ENCODE assay signal across 20 cellular contexts in the genomic region with DNA sequence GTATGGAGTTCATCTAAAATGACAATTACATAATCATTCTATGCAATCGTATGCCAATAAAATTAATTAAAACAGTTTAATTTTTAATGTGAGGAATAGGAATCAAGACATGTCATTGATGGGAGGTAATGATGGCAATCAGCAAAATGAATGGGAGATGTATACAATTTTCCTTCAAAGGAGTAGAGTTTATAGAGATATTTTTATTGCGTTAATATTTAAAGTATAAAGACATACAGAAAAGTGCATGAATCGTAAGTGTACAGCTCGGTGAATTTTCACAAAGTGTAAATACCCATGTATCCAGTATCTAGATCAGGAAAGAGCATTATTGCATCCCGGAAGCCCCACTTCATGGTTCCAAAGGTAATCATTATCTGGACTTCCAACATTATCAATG. TPM values are rescaled to one million over a fixed set of nuclear protein-coding genes. Genes with fewer than 3 reads are reported as not detected.
A peak's percentile ranks its signal among the peaks of the same experiment; 100 is the strongest.
DNase-seq lines count a peak whose midpoint lies in the region; ATAC-seq and TF ChIP-seq lines count a peak whose summit lies in the region.
"Had no signal": no experiment of that assay in that cellular context is flagged by ENCODE, and none has a peak within 500 bp of the region (broad histone marks: within the 10 kb centered on the region; RNA-seq: fewer than 3 reads in every experiment).

No MANE protein-coding gene starts in this region.

- POLR2A ChIA-PET in AG04450 (lab: Yijun Ruan, JAX) (interaction anchor here (1.1 to 2.9 kb wide), 2 partner anchors 13 to 27 kb away, joined by 3 to 25 read pairs; partner anchors contain the start of gene SLC25A21), PC-3 (lab: Charles Lee; ENCODE audit: unreplicated experiment) (interaction anchor here (0.6 to 0.7 kb wide), 3 partner anchors 27 to 56 kb away, joined by 3 read pairs; partner anchors contain the start of gene SLC25A21)
- POLR2A ChIA-PET in activated CD4-positive, alpha-beta memory T cell treated with anti-CD3 and anti-CD28 coated beads, Interleukin-2, amount 10 ng/mL, durations not matched to agents 7 days and 5 days (lab: Charles Lee) = no interaction called here

- H2AFZ ChIP-seq in PC-3 (ENCODE audit: low read length) (peak overlapping the region; percentile 84; the same call in 1 of the 2 replicates), neuron (ENCODE audit: low read depth, low read length) (no peak overlapping the region)

- H3K4me2 ChIP-seq in PC-3 (ENCODE audit: low read length) = peak overlapping the region; percentile 97

- BruUV-seq in PC-3 (replicated peaks; lab: Mats Ljungman, UMichigan) = no TSS peak

- no peaks in the 10 kb centered on the region for H3K27me3 ChIP-seq in AG04450 (ENCODE audit: control insufficient read depth, insufficient read depth, low read length)
- H3K27me3 ChIP-seq in PC-3 (ENCODE audit: low read length) = no peaks in the 10 kb centered on the region
- no peaks in the 10 kb centered on the region for H3K27me3 ChIP-seq in esophagus muscularis mucosa
- no peaks in the 10 kb centered on the region for H3K27me3 ChIP-seq in neuron (ENCODE audit: insufficient read depth, low read length)
- H3K27me3 ChIP-seq: BE2C, Peyer's patch had no signal

- no peak for TF ChIP-seq POLR2A in esophagus muscularis mucosa (IDR thresholded peaks at IDR 0.05; ENCODE audit: low read depth)

- no peaks in the 10 kb centered on the region for H4K20me1 ChIP-seq in PC-3 (ENCODE audit: low read length)

- no peaks in the 10 kb centered on the region for H3K9me3 ChIP-seq in AG04450 (ENCODE audit: control insufficient read depth, insufficient read depth, low read length)
- H3K9me3 ChIP-seq in PC-3 (ENCODE audit: low read length) = no peaks in the 10 kb centered on the region
- H3K9me3 ChIP-seq in esophagus muscularis mucosa = no peaks in the 10 kb centered on the region
- H3K9me3 ChIP-seq in neuron (ENCODE audit: low read length) = no peaks in the 10 kb centered on the region
- H3K9me3 ChIP-seq: BE2C, Peyer's patch had no signal

- H3K4me3 ChIP-seq in AG04450 (ENCODE audit: low read depth, low read length) = peak overlapping the region; percentile 88; the same call in 1 of the 2 replicates
- peak overlapping the region; percentile 83 for H3K4me3 ChIP-seq in PC-3 (ENCODE audit: low read length)
- peak overlapping the region in 3 of 4 donors; percentile 63 to 80 (median 65) for H3K4me3 ChIP-seq in esophagus muscularis mucosa
- H3K4me3 ChIP-seq in neuron (ENCODE audit: low read length) = peak overlapping the region; percentile 61

- no peak for TF ChIP-seq EP300 in esophagus muscularis mucosa (IDR thresholded peaks at IDR 0.05)

- TF ChIP-seq CTCF in AG04450 (IDR thresholded peaks at IDR 0.05; ENCODE audit: low read depth, low read length) (no peak), PC-3 (conservative IDR thresholded peaks at IDR 0.05; ENCODE audit: low read depth, low read length) (no peak), esophagus muscularis mucosa (IDR thresholded peaks at IDR 0.05) (no peak)

- H3K9me3 Mint-ChIP-seq in activated CD4-positive, alpha-beta memory T cell treated with anti-CD3 and anti-CD28 coated beads, Interleukin-2, amount 10 ng/mL, durations not matched to agents 7 days and 5 days = no peaks in the 10 kb centered on the region
- H3K9me3 Mint-ChIP-seq: stimulated activated naive CD8-positive, alpha-beta T cell treated with anti-CD3 and anti-CD28 coated beads, Interleukin-15, Interleukin-2, amounts not matched to agents 100 ng/mL and 50 ng/mL, for 24 hours had no signal

- ATAC-seq in PC-3 (no peak), HG02763 (IDR thresholded peaks at IDR 0.05; ENCODE audit: unreplicated experiment) (no peak)
- ATAC-seq: natural killer cell had no signal

- peaks cover 8% of the 10 kb centered on the region for H3K4me1 Mint-ChIP-seq in activated CD4-positive, alpha-beta memory T cell treated with anti-CD3 and anti-CD28 coated beads, Interleukin-2, amount 10 ng/mL, durations not matched to agents 7 days and 5 days
- H3K4me1 Mint-ChIP-seq: natural killer cell had no signal

- H3K79me2 ChIP-seq in PC-3 (ENCODE audit: low read length) = peaks cover 64% of the 10 kb centered on the region

- H3K4me3 Mint-ChIP-seq in activated CD4-positive, alpha-beta memory T cell treated with anti-CD3 and anti-CD28 coated beads, Interleukin-2, amount 10 ng/mL, durations not matched to agents 7 days and 5 days = no peak overlapping the region

- no peaks in the 10 kb centered on the region for H3K36me3 ChIP-seq in PC-3 (ENCODE audit: low read depth, low read length)
- no peaks in the 10 kb centered on the region for H3K36me3 ChIP-seq in esophagus muscularis mucosa
- no peaks in the 10 kb centered on the region for H3K36me3 ChIP-seq in neuron (ENCODE audit: insufficient read depth, low read length)
- H3K36me3 ChIP-seq: BE2C, Peyer's patch had no signal

- H3K4me1 ChIP-seq in PC-3 (ENCODE audit: insufficient read depth, low read length) = peaks cover 78% of the 10 kb centered on the region
- H3K4me1 ChIP-seq in esophagus muscularis mucosa = peaks cover 3 to 19% (median 13%) of the 10 kb centered on the region in 4 donors
- H3K4me1 ChIP-seq in neuron (ENCODE audit: insufficient read depth, low read length) = peaks cover 10% of the 10 kb centered on the region
- H3K4me1 ChIP-seq: BE2C, Peyer's patch had no signal

- peaks cover 18% of the 10 kb centered on the region for H3K27me3 Mint-ChIP-seq in activated CD4-positive, alpha-beta memory T cell treated with anti-CD3 and anti-CD28 coated beads, Interleukin-2, amount 10 ng/mL, durations not matched to agents 7 days and 5 days

- H3K9me2 ChIP-seq in PC-3 (replicated peaks; ENCODE audit: low read length) = no peaks in the 10 kb centered on the region

- H3K27ac Mint-ChIP-seq in activated CD4-positive, alpha-beta memory T cell treated with anti-CD3 and anti-CD28 coated beads, Interleukin-2, amount 10 ng/mL, durations not matched to agents 7 days and 5 days = no peak overlapping the region
- H3K27ac Mint-ChIP-seq: natural killer cell; stimulated activated naive CD8-positive, alpha-beta T cell treated with anti-CD3 and anti-CD28 coated beads, Interleukin-15, Interleukin-2, amounts not matched to agents 100 ng/mL and 50 ng/mL, for 24 hours had no signal

- 88% methylated on average over 5 of the region's 5 CpGs for WGBS in esophagus muscularis mucosa

- no peaks in the 10 kb centered on the region for H3F3A ChIP-seq in PC-3 (ENCODE audit: low read length, unreplicated experiment)

- H3K9ac ChIP-seq in PC-3 (ENCODE audit: low read length) = peak overlapping the region; percentile 75

- no peak overlapping the region for H3K27ac ChIP-seq in AG04450 (ENCODE audit: low read depth, low read length)
- no peak overlapping the region for H3K27ac ChIP-seq in PC-3 (ENCODE audit: low read length)
- H3K27ac ChIP-seq in esophagus muscularis mucosa (replicated peaks in 1 of 4) = peak overlapping the region in 3 of 4 donors; percentile 89 to 93 (median 91)
- H3K27ac ChIP-seq: HL-60 had no signal

- in situ Hi-C loops in G401 (cut with HindIII; ENCODE audit: low sequenced_read_pairs) = no loop called here

- no peaks in the 10 kb centered on the region for H3K36me3 Mint-ChIP-seq in activated CD4-positive, alpha-beta memory T cell treated with anti-CD3 and anti-CD28 coated beads, Interleukin-2, amount 10 ng/mL, durations not matched to agents 7 days and 5 days (ENCODE audit: low read depth)
- H3K36me3 Mint-ChIP-seq: natural killer cell had no signal

- CTCF ChIA-PET in AG04450 (lab: Charles Lee) = interaction anchor here (0.7 to 3.5 kb wide), 9 partner anchors 31 to 1806 kb away, joined by 3 to 14 read pairs (median 6); no protein-coding TSS in a partner anchor
- CTCF ChIA-PET in PC-3 (lab: Charles Lee) = interaction anchor here (0.5 to 2.2 kb wide), 6 partner anchors 34 to 551 kb away, joined by 3 to 7 read pairs (median 6); no protein-coding TSS in a partner anchor
- CTCF ChIA-PET in activated CD4-positive, alpha-beta memory T cell treated with anti-CD3 and anti-CD28 coated beads, Interleukin-2, amount 10 ng/mL, durations not matched to agents 7 days and 5 days (lab: Charles Lee) = no interaction called here

- intact Hi-C loops in PC-3 (cut with micrococcal nuclease) = loop anchor here (1.0 to 5.0 kb wide), 5 partner anchors 27 to 897 kb away; partner anchors contain the start of gene SLC25A21
- intact Hi-C loops in esophagus muscularis mucosa (cut with DNase I) = no loop called here

- no peak for DNase-seq in AG04450 (ENCODE audit: low read depth, low spot score)
- no peak for DNase-seq in PC-3
- DNase-seq in esophagus muscularis mucosa (ENCODE audit: extremely low spot score) = no peak
- DNase-seq in activated CD4-positive, alpha-beta memory T cell treated with anti-CD3 and anti-CD28 coated beads, Interleukin-2, amount 10 ng/mL, durations not matched to agents 7 days and 5 days = no peak
- no peak for DNase-seq in activated CD4-positive, alpha-beta T cell treated with anti-CD3 and anti-CD28 coated beads for 4 hours
- DNase-seq in G401 (ENCODE audit: low spot score) = no peak
- DNase-seq: activated CD8-positive, alpha-beta memory T cell treated with anti-CD3 and anti-CD28 coated beads, Interleukin-2, amount 50 U/mL, for 4 hours; activated naive CD4-positive, alpha-beta T cell treated with anti-CD3 and anti-CD28 coated beads, Interleukin-2, amount 50 U/mL, for 16 hours; BE2C; left colon; natural killer cell; NCI-H187; NCI-H524; Peyer's patch; small intestine; SW 1271 had no signal

RNA-seq across cellular contexts. Expression of gene MIPOL1, which starts 1.2 kb away (rescaled TPM):
- polyA plus RNA-seq in AG04450 (2011; rRNA removed) = 4.8 and 7.0 TPM in 2 replicates
- polyA minus RNA-seq in AG04450 (2011; rRNA and poly(A)+ RNA removed) = 7.4 and 10.5 TPM in 2 replicates
- total RNA-seq in PC-3 (2014; rRNA removed) = 14.2 and 22.5 TPM in 2 replicates
- 10 to 100 TPM in 2 of 4 donors, 1 to 10 TPM in 2; 6.5 to 21.2 (median 10.4) TPM for total RNA-seq in esophagus muscularis mucosa
- under 1 TPM in 1 of 2 experiments, not detected in 1; 0.18 TPM for total RNA-seq in activated CD4-positive, alpha-beta memory T cell treated with anti-CD3 and anti-CD28 coated beads, Interleukin-2, amount 10 ng/mL, durations not matched to agents 7 days and 5 days
- 8.4 and 13.2 TPM in 2 replicates for total RNA-seq in G401 (2014; rRNA removed; shearing (Covaris generic))
- total RNA-seq: natural killer cell had no signal

RNA-seq across cellular contexts. Expression of gene SLC25A21, which starts 26.5 kb away (rescaled TPM):
- 1.5 and 2.0 TPM in 2 replicates for polyA plus RNA-seq in AG04450 (2011; rRNA removed)
- polyA minus RNA-seq in AG04450 (2011; rRNA and poly(A)+ RNA removed) = 0.78 and 1.6 TPM in 2 replicates
- 0.87 and 1.0 TPM in 2 replicates for total RNA-seq in PC-3 (2014; rRNA removed)
- 1 to 10 TPM in 3 of 4 donors, under 1 TPM in 1; 0.39 to 3.3 (median 1.2) TPM for total RNA-seq in esophagus muscularis mucosa
- total RNA-seq in activated CD4-positive, alpha-beta memory T cell treated with anti-CD3 and anti-CD28 coated beads, Interleukin-2, amount 10 ng/mL, durations not matched to agents 7 days and 5 days = not detected
- total RNA-seq in G401 (2014; rRNA removed; shearing (Covaris generic)) = 4.3 and 8.2 TPM in 2 replicates
- total RNA-seq: natural killer cell had no signal

Comparison
In these comparisons a context has a peak if more than half of its experiments do, and no peak if none do; other contexts are left out.
1. H3K27ac ChIP-seq: peak in esophagus muscularis mucosa (3 of 4); none in AG04450 (single experiment) and PC-3 (single experiment).
2. Peak in every context shown above with its lines, with median percentiles within 50 percentile points of each other: H3K4me3 ChIP-seq.